8 cellular contexts compared by ENCODE assay signal in the genomic region with DNA sequence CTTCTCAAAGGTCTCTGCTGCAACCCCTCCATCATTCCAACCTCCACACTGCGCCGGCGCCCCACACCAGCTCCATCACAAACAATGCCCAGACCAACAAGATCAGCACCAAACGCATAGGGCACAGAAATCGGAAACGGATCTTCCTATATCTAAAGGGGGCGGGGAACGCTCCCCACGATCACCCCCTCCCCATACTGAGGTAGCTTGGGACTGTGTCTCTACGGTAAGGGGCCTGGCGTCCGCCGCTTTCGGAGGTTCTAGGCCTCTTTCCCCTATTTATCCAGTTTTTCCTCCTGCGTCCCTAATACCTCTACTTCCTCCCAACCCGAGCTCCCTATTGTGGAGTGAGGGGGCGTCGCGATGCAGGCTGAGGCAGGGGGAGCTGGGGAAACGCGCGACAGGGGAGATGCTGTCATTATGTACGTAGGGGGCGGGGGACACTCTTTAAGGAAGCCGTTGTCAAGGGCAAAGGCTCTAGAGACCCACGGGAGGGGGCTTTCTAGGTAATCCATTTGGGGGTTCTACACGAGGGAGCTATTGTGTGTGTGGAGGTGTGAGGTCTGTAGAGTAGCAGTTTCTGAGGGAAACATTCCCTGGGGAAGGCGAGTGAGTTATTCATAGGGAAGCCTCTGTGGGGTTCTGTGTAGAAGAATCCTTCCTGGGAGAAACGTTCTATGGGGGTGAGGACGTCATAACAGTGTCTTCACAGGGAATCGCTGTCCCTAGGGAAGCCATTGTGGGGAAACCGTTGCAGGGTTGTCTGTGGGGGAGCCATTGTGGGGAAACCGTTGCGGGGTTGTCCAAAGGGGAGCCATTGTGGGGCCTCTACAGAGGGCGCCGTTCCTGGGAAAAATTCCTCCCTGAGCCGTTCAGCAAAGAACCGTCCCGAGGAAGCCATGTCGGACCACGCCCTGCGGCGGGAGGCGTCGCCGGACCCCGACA. TPM values are rescaled to one million over a fixed set of nuclear protein-coding genes. Genes with fewer than 3 reads are reported as not detected.
DNase-seq lines count a peak whose midpoint lies in the region; ATAC-seq and TF ChIP-seq lines count a peak whose summit lies in the region.

No MANE protein-coding gene starts in this region.

- no peaks in the 10 kb centered on the region for H3K9me2 ChIP-seq in HCT116 (ENCODE audit: insufficient read depth)
- H3K9me2 ChIP-seq in MM.1S (replicated peaks; ENCODE audit: insufficient read depth, low read length), result no peaks in the 10 kb centered on the region

- no TSS peak for BruUV-seq in HCT116 (replicated peaks; lab: Mats Ljungman, UMichigan)

- ATAC-seq in HCT116, result peak; percentile 32
- ATAC-seq in GM21576 (IDR thresholded peaks at IDR 0.05; ENCODE audit: unreplicated experiment), result no peak

- CTCF ChIA-PET in HCT116 (lab: Charles Lee), result interaction anchor here (0.7 kb wide), 1 partner anchor 90 kb away, joined by 3 read pairs; no protein-coding TSS in a partner anchor

- RAD21 ChIA-PET in HCT116 (lab: Charles Lee; ENCODE audit: low non-redundant PET in 1 of 2, low total read pairs in 2 of 2, uncharacterized antibody in 2 of 2, unreplicated experiment in 2 of 2), result interaction anchor here in 1 of 2 experiments (0.6 kb wide), 1 partner anchor 89 kb away, joined by 3 read pairs; no protein-coding TSS in a partner anchor

- peak; percentile 50 for DNase-seq in CD14-positive monocyte (ENCODE audit: low spot score)
- DNase-seq in HCT116 (ENCODE audit: low read depth, low spot score), result no peak
- DNase-seq in SJSA1 (ENCODE audit: low read depth in 1 of 2, low spot score in 2 of 2), result peak; percentile 62 to 66
- peak; percentile 3 for DNase-seq in central memory CD4-positive, alpha-beta T cell
- DNase-seq in immature natural killer cell, result peak in 2 of 3 donors; percentile 4 to 9
- peak; percentile 64 for DNase-seq in skeletal muscle cell (ENCODE audit: low read depth)
- no peak for DNase-seq in MM.1S

- H3K36me3 ChIP-seq in HCT116 (ENCODE audit: control insufficient read depth in 1 of 2, insufficient read depth in 2 of 2, low read length in 2 of 2) (no peaks in the 10 kb centered on the region), SJSA1 (peaks cover 3% of the 10 kb centered on the region), MM.1S (replicated peaks; ENCODE audit: insufficient read depth, low read length) (no peaks in the 10 kb centered on the region)

- no peak for TF ChIP-seq CTCF in CD14-positive monocyte (IDR thresholded peaks at IDR 0.05)
- no peak for TF ChIP-seq CTCF in HCT116 (IDR thresholded peaks at IDR 0.05 in 2 of 3, conservative IDR thresholded peaks at IDR 0.05 in 1 of 3; ENCODE audit: borderline replicate concordance in 1 of 3, insufficient read depth in 1 of 3, low read depth in 2 of 3, low read length in 2 of 3)
- TF ChIP-seq CTCF in MM.1S (IDR thresholded peaks at IDR 0.05; ENCODE audit: low read length), result no peak

- POLR2A ChIA-PET in HCT116 (lab: Charles Lee), result no interaction called here

- H3K27me3 Mint-ChIP-seq in CD14-positive monocyte (ENCODE audit: low read depth in 3 of 3) (peaks cover 0 to 2% (median 0%) of the 10 kb centered on the region in 3 donors), immature natural killer cell (ENCODE audit: low read depth in 3 of 3) (peaks cover 0 to 8% (median 0%) of the 10 kb centered on the region in 3 donors)

- no peaks in the 10 kb centered on the region for H3F3A ChIP-seq in MM.1S (ENCODE audit: insufficient read depth, low read length)

- H3K27ac Mint-ChIP-seq in CD14-positive monocyte (peak overlapping the region; percentile 76 to 96 (median 94)), immature natural killer cell (peak overlapping the region; percentile 2 to 83 (median 76))

- H3K4me1 Mint-ChIP-seq in CD14-positive monocyte (peaks cover 46% of the 10 kb centered on the region), immature natural killer cell (peaks cover 22 to 31% of the 10 kb centered on the region in 2 donors)

- peak overlapping the region; percentile 64 to 65 for H3K4me3 ChIP-seq in HCT116 (replicated peaks in 1 of 2; ENCODE audit: low read depth in 1 of 2, low read length in 2 of 2)
- H3K4me3 ChIP-seq in SJSA1, result peak overlapping the region; percentile 95
- H3K4me3 ChIP-seq in skeletal muscle cell (ENCODE audit: low read depth, low read length), result peak overlapping the region; percentile 92
- no peak overlapping the region; the same call in 1 of the 2 replicates for H3K4me3 ChIP-seq in MM.1S (ENCODE audit: low read length)

- no peaks in the 10 kb centered on the region for H3K9me3 ChIP-seq in HCT116 (ENCODE audit: control insufficient read depth in 1 of 2, insufficient read depth in 1 of 2, low read depth in 1 of 2, low read length in 2 of 2)
- no peaks in the 10 kb centered on the region for H3K9me3 ChIP-seq in SJSA1 (replicated peaks)
- H3K9me3 ChIP-seq in MM.1S (replicated peaks; ENCODE audit: insufficient read depth, low read length), result no peaks in the 10 kb centered on the region

- H3K27me3 ChIP-seq in HCT116 (ENCODE audit: insufficient read depth, low read length), result no peaks in the 10 kb centered on the region
- H3K27me3 ChIP-seq in SJSA1 (replicated peaks), result no peaks in the 10 kb centered on the region
- H3K27me3 ChIP-seq in MM.1S (replicated peaks; ENCODE audit: insufficient read depth, low read length), result peaks cover 6% of the 10 kb centered on the region; the same call in 1 of the 2 replicates

- peak overlapping the region; percentile 46; the same call in 1 of the 2 replicates for H3K27ac ChIP-seq in HCT116 (ENCODE audit: low read depth, low read length)
- peak overlapping the region; percentile 86 for H3K27ac ChIP-seq in SJSA1
- no peak overlapping the region for H3K27ac ChIP-seq in MM.1S (ENCODE audit: low read length)

- no peak overlapping the region for H2AFZ ChIP-seq in HCT116 (ENCODE audit: low read depth, low read length, poor library complexity, severe bottlenecking)
- no peak overlapping the region for H2AFZ ChIP-seq in MM.1S (ENCODE audit: low read length)

- no peak for TF ChIP-seq POLR2A in HCT116 (IDR thresholded peaks at IDR 0.05; ENCODE audit: borderline replicate concordance, extremely low read depth, insufficient read depth, insufficient read length)

- H3K4me1 ChIP-seq in HCT116 (ENCODE audit: control insufficient read depth in 1 of 2, insufficient read depth in 2 of 2, low read length in 2 of 2) (peaks cover 5 to 20% of the 10 kb centered on the region in 2 experiments; a peak in 3 of 4 replicates), SJSA1 (replicated peaks) (peaks cover 28% of the 10 kb centered on the region), MM.1S (ENCODE audit: low read length) (no peaks in the 10 kb centered on the region)

- H3K79me2 ChIP-seq in HCT116 (ENCODE audit: insufficient read depth, low read length) (peaks cover 14% of the 10 kb centered on the region), MM.1S (ENCODE audit: low read length) (no peaks in the 10 kb centered on the region)

- H3K4me3 Mint-ChIP-seq in CD14-positive monocyte (peak overlapping the region; percentile 97 to 98), immature natural killer cell (peak overlapping the region; percentile 82 to 91 (median 89))

- peaks cover 2 to 12% of the 10 kb centered on the region in 2 donors for H3K36me3 Mint-ChIP-seq in CD14-positive monocyte
- no peaks in the 10 kb centered on the region for H3K36me3 Mint-ChIP-seq in immature natural killer cell

- H3K9me3 Mint-ChIP-seq in CD14-positive monocyte (peaks cover 0 to 1% (median 0%) of the 10 kb centered on the region in 7 donors), immature natural killer cell (no peaks in the 10 kb centered on the region)

- peak overlapping the region; percentile 71 for H3K9ac ChIP-seq in HCT116 (ENCODE audit: low read length)
- no peak overlapping the region for H3K9ac ChIP-seq in MM.1S (ENCODE audit: low read length)

- intact Hi-C loops in CD14-positive monocyte (cut with micrococcal nuclease), result loop anchor here (2.0 to 5.0 kb wide), 3 partner anchors 64 to 151 kb away; a partner anchor contains a TSS
- intact Hi-C loops in HCT116 (cut with micrococcal nuclease), result no loop called here

- H3K4me2 ChIP-seq in HCT116 (ENCODE audit: low read length) (peak overlapping the region; percentile 96), MM.1S (ENCODE audit: low read depth, low read length) (no peak overlapping the region)

- TF ChIP-seq RAD21 in HCT116 (IDR thresholded peaks at IDR 0.05; ENCODE audit: low read depth), result no peak

- no peaks in the 10 kb centered on the region for H4K20me1 ChIP-seq in HCT116 (ENCODE audit: insufficient read depth)
- no peaks in the 10 kb centered on the region for H4K20me1 ChIP-seq in MM.1S (ENCODE audit: insufficient read depth, low read length)

TF ChIP-seq in HCT116, 20 proteins besides CTCF, POLR2A, EP300 and RAD21 (continues in another document):
- no peak for TF ChIP-seq JUND (IDR thresholded peaks at IDR 0.05)
- TF ChIP-seq, protein P1, sequence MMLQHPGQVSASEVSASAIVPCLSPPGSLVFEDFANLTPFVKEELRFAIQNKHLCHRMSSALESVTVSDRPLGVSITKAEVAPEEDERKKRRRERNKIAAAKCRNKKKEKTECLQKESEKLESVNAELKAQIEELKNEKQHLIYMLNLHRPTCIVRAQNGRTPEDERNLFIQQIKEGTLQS (IDR thresholded peaks at IDR 0.05), result no peak
- no peak for TF ChIP-seq SIN3A (IDR thresholded peaks at IDR 0.05; ENCODE audit: low read depth)
- no peak for TF ChIP-seq POLR2AphosphoS5 (IDR thresholded peaks at IDR 0.05; ENCODE audit: low read depth, low read length)
- no peak for TF ChIP-seq EZH2 (IDR thresholded peaks at IDR 0.05)

RNA-seq across cellular contexts. Expression of a gene that starts 0.7 kb away (rescaled TPM):
- 1 to 10 TPM in 1 of 2 donors, under 1 TPM in 1; 0.53 to 1.2 TPM for polyA plus RNA-seq in CD14-positive monocyte
- total RNA-seq in HCT116 (2021; ENCODE audit: unreplicated experiment), result 4.6 TPM
- polyA plus RNA-seq in HCT116 (2012), result 2.8 and 3.4 TPM in 2 replicates
- total RNA-seq in SJSA1 (2014; rRNA removed; shearing (Covaris generic)), result 9.4 and 12.3 TPM in 2 replicates
- under 1 TPM in 2 of 3 donors, not detected in 1; 0.26 to 0.74 TPM for polyA plus RNA-seq in immature natural killer cell

Comparison
In these comparisons a context has a peak if more than half of its experiments do, and no peak if none do; other contexts are left out.
1. DNase-seq: peak in CD14-positive monocyte (single experiment), SJSA1 (2 of 2), central memory CD4-positive, alpha-beta T cell (single experiment), immature natural killer cell (2 of 3) and skeletal muscle cell (single experiment); none in HCT116 (single experiment) and MM.1S (single experiment).